In the genomic region with DNA sequence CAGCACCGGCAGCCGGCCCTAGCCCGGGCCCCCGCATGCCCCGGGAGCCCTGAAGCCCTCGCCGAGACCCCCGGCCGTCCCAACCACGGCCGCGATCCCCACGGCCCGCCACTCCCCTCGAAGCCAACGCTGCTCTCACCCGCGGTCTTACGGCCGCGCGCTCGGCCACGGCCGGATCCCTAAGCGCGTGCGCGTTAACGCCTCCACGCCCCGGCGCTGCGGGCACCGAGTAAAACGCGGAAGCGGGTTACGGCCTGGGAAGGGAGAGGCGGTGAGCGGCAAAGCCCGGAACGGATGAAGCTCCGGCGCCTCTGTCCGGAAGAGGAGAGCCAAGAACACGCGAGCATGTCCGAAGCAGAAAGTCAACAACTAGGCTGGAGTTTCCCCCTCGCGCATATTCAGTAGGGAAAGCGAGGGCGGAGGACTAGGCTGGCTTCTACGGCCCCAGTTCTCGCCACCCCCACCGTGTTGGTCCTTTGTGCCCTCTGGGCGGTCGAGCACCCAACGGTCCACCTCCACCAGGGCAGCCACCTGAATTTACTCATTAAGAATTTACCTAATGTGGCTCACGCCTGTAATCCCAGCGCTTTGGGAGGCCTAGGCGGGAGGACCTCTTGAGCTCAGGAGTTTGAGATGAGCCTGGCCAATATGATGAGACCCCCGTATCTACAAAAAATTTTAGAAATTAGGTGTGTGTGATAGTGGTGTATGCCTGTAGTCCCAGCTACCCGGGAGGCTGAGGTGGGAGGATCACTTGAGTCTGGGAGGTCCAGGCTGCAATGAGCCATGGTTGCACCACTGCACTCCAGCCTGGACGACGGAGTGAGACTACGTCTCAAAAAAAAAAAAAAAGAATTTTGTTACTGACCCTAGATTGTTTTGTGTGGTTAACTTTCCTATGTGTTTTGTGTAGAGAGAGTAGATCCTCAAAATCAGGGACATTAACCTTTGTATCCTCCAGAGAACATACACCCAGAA, we compare ENCODE assay signal across 1 cellular context.
TF ChIP-seq lines count a peak whose summit lies in the region.

A gene (minus strand): TSS at position 169 of the 978 bp plus-strand sequence. CDS start 1,177 bp downstream, outside the sequence.

TF ChIP-seq in HepG2, 621 proteins besides CTCF, POLR2A, EP300 and RAD21 (continued from another document and continues in another):
- TF ChIP-seq PRPF4 (IDR thresholded peaks at IDR 0.05; ENCODE audit: low read depth, low read length, poor library complexity, severe bottlenecking), result peak; percentile 76
- TF ChIP-seq ZNF260 (CRISPR knock-in tag; IDR thresholded peaks at IDR 0.05; ENCODE audit: borderline replicate concordance, low read depth), result 0 out of 2 replicates have a peak, but pooled peaks have one; percentile 31
- TF ChIP-seq ZNF335 (CRISPR knock-in tag; IDR thresholded peaks at IDR 0.05), result peak; percentile 94
- TF ChIP-seq RFX1 (IDR thresholded peaks at IDR 0.05), result no peak
- TF ChIP-seq NFATC3 (CRISPR knock-in tag; IDR thresholded peaks at IDR 0.05), result peak; percentile 98; the same call in 1 of the 2 replicates
- 0 out of 2 replicates have a peak, but pooled peaks have one; percentile 84 for TF ChIP-seq HOXA7 (CRISPR knock-in tag; IDR thresholded peaks at IDR 0.05)
- peak; percentile 98 for TF ChIP-seq TOE1 (CRISPR knock-in tag; IDR thresholded peaks at IDR 0.05)
- TF ChIP-seq CC2D1A (CRISPR knock-in tag; IDR thresholded peaks at IDR 0.05), result no peak
- peak; percentile 99 for TF ChIP-seq ZNF614 (CRISPR knock-in tag; IDR thresholded peaks at IDR 0.05; ENCODE audit: borderline replicate concordance)
- TF ChIP-seq, protein P1, sequence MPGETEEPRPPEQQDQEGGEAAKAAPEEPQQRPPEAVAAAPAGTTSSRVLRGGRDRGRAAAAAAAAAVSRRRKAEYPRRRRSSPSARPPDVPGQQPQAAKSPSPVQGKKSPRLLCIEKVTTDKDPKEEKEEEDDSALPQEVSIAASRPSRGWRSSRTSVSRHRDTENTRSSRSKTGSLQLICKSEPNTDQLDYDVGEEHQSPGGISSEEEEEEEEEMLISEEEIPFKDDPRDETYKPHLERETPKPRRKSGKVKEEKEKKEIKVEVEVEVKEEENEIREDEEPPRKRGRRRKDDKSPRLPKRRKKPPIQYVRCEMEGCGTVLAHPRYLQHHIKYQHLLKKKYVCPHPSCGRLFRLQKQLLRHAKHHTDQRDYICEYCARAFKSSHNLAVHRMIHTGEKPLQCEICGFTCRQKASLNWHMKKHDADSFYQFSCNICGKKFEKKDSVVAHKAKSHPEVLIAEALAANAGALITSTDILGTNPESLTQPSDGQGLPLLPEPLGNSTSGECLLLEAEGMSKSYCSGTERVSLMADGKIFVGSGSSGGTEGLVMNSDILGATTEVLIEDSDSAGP (CRISPR knock-in tag; IDR thresholded peaks at IDR 0.05; ENCODE audit: borderline replicate concordance), result peak; percentile 98
- TF ChIP-seq, protein P2, sequence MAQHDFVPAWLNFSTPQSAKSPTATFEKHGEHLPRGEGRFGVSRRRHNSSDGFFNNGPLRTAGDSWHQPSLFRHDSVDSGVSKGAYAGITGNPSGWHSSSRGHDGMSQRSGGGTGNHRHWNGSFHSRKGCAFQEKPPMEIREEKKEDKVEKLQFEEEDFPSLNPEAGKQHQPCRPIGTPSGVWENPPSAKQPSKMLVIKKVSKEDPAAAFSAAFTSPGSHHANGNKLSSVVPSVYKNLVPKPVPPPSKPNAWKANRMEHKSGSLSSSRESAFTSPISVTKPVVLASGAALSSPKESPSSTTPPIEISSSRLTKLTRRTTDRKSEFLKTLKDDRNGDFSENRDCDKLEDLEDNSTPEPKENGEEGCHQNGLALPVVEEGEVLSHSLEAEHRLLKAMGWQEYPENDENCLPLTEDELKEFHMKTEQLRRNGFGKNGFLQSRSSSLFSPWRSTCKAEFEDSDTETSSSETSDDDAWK (CRISPR knock-in tag; IDR thresholded peaks at IDR 0.05), result no peak
- TF ChIP-seq ZNF3 (CRISPR knock-in tag; IDR thresholded peaks at IDR 0.05), result peak; percentile 79
- 0 out of 2 replicates have a peak, but pooled peaks have one; percentile 65 for TF ChIP-seq MTA3 (CRISPR knock-in tag; IDR thresholded peaks at IDR 0.05)
- TF ChIP-seq, protein P3, sequence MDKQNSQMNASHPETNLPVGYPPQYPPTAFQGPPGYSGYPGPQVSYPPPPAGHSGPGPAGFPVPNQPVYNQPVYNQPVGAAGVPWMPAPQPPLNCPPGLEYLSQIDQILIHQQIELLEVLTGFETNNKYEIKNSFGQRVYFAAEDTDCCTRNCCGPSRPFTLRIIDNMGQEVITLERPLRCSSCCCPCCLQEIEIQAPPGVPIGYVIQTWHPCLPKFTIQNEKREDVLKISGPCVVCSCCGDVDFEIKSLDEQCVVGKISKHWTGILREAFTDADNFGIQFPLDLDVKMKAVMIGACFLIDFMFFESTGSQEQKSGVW (CRISPR knock-in tag; IDR thresholded peaks at IDR 0.05; ENCODE audit: borderline replicate concordance), result no peak
- TF ChIP-seq, protein P4, sequence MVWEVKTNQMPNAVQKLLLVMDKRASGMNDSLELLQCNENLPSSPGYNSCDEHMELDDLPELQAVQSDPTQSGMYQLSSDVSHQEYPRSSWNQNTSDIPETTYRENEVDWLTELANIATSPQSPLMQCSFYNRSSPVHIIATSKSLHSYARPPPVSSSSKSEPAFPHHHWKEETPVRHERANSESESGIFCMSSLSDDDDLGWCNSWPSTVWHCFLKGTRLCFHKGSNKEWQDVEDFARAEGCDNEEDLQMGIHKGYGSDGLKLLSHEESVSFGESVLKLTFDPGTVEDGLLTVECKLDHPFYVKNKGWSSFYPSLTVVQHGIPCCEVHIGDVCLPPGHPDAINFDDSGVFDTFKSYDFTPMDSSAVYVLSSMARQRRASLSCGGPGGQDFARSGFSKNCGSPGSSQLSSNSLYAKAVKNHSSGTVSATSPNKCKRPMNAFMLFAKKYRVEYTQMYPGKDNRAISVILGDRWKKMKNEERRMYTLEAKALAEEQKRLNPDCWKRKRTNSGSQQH (CRISPR knock-in tag; IDR thresholded peaks at IDR 0.05; ENCODE audit: low read depth), result 0 out of 2 replicates have a peak, but pooled peaks have one; percentile 72
- peak; percentile 97 for TF ChIP-seq SPEN (CRISPR knock-in tag; IDR thresholded peaks at IDR 0.05; ENCODE audit: low read depth)
- TF ChIP-seq, protein P5, sequence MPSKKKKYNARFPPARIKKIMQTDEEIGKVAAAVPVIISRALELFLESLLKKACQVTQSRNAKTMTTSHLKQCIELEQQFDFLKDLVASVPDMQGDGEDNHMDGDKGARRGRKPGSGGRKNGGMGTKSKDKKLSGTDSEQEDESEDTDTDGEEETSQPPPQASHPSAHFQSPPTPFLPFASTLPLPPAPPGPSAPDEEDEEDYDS (CRISPR knock-in tag; IDR thresholded peaks at IDR 0.05), result peak; percentile 88
- TF ChIP-seq ZNF136 (CRISPR knock-in tag; IDR thresholded peaks at IDR 0.05; ENCODE audit: low read depth), result peak; percentile 99
- peak; percentile 97 for TF ChIP-seq ELF1 (CRISPR knock-in tag; IDR thresholded peaks at IDR 0.05)
- TF ChIP-seq ZNF616 (CRISPR knock-in tag; IDR thresholded peaks at IDR 0.05; ENCODE audit: low read depth), result peak; percentile 70; the same call in 1 of the 2 replicates
- no peak for TF ChIP-seq CAMTA2 (CRISPR knock-in tag; IDR thresholded peaks at IDR 0.05; ENCODE audit: borderline replicate concordance)
- no peak for TF ChIP-seq ZNF530 (CRISPR knock-in tag; IDR thresholded peaks at IDR 0.05; ENCODE audit: low read depth)
- TF ChIP-seq HCFC1 (IDR thresholded peaks at IDR 0.05; ENCODE audit: low read depth, low read length), result peak; percentile 70
- no peak for TF ChIP-seq MLLT10 (CRISPR knock-in tag; IDR thresholded peaks at IDR 0.05)
- TF ChIP-seq ZNF24 (IDR thresholded peaks at IDR 0.05), result peak; percentile 84
- TF ChIP-seq, protein P6, sequence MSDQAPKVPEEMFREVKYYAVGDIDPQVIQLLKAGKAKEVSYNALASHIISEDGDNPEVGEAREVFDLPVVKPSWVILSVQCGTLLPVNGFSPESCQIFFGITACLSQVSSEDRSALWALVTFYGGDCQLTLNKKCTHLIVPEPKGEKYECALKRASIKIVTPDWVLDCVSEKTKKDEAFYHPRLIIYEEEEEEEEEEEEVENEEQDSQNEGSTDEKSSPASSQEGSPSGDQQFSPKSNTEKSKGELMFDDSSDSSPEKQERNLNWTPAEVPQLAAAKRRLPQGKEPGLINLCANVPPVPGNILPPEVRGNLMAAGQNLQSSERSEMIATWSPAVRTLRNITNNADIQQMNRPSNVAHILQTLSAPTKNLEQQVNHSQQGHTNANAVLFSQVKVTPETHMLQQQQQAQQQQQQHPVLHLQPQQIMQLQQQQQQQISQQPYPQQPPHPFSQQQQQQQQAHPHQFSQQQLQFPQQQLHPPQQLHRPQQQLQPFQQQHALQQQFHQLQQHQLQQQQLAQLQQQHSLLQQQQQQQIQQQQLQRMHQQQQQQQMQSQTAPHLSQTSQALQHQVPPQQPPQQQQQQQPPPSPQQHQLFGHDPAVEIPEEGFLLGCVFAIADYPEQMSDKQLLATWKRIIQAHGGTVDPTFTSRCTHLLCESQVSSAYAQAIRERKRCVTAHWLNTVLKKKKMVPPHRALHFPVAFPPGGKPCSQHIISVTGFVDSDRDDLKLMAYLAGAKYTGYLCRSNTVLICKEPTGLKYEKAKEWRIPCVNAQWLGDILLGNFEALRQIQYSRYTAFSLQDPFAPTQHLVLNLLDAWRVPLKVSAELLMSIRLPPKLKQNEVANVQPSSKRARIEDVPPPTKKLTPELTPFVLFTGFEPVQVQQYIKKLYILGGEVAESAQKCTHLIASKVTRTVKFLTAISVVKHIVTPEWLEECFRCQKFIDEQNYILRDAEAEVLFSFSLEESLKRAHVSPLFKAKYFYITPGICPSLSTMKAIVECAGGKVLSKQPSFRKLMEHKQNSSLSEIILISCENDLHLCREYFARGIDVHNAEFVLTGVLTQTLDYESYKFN (CRISPR knock-in tag; conservative IDR thresholded peaks at IDR 0.05), result peak; percentile 80
- TF ChIP-seq HNRNPUL1 (IDR thresholded peaks at IDR 0.05; ENCODE audit: low read depth, low read length), result peak; percentile 88
- TF ChIP-seq, protein P7, sequence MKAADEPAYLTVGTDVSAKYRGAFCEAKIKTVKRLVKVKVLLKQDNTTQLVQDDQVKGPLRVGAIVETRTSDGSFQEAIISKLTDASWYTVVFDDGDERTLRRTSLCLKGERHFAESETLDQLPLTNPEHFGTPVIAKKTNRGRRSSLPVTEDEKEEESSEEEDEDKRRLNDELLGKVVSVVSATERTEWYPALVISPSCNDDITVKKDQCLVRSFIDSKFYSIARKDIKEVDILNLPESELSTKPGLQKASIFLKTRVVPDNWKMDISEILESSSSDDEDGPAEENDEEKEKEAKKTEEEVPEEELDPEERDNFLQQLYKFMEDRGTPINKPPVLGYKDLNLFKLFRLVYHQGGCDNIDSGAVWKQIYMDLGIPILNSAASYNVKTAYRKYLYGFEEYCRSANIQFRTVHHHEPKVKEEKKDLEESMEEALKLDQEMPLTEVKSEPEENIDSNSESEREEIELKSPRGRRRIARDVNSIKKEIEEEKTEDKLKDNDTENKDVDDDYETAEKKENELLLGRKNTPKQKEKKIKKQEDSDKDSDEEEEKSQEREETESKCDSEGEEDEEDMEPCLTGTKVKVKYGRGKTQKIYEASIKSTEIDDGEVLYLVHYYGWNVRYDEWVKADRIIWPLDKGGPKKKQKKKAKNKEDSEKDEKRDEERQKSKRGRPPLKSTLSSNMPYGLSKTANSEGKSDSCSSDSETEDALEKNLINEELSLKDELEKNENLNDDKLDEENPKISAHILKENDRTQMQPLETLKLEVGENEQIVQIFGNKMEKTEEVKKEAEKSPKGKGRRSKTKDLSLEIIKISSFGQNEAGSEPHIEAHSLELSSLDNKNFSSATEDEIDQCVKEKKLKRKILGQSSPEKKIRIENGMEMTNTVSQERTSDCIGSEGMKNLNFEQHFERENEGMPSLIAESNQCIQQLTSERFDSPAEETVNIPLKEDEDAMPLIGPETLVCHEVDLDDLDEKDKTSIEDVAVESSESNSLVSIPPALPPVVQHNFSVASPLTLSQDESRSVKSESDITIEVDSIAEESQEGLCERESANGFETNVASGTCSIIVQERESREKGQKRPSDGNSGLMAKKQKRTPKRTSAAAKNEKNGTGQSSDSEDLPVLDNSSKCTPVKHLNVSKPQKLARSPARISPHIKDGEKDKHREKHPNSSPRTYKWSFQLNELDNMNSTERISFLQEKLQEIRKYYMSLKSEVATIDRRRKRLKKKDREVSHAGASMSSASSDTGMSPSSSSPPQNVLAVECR (CRISPR knock-in tag; IDR thresholded peaks at IDR 0.05; ENCODE audit: borderline replicate concordance), result peak; percentile 88; the same call in 1 of the 2 replicates
- TF ChIP-seq ZNF891 (CRISPR knock-in tag; IDR thresholded peaks at IDR 0.05), result peak; percentile 74
- TF ChIP-seq, protein P8, sequence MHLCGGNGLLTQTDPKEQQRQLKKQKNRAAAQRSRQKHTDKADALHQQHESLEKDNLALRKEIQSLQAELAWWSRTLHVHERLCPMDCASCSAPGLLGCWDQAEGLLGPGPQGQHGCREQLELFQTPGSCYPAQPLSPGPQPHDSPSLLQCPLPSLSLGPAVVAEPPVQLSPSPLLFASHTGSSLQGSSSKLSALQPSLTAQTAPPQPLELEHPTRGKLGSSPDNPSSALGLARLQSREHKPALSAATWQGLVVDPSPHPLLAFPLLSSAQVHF (CRISPR knock-in tag; IDR thresholded peaks at IDR 0.05), result peak; percentile 95
- peak; percentile 86 for TF ChIP-seq ZNF768 (CRISPR knock-in tag; IDR thresholded peaks at IDR 0.05)
- TF ChIP-seq, protein P9, sequence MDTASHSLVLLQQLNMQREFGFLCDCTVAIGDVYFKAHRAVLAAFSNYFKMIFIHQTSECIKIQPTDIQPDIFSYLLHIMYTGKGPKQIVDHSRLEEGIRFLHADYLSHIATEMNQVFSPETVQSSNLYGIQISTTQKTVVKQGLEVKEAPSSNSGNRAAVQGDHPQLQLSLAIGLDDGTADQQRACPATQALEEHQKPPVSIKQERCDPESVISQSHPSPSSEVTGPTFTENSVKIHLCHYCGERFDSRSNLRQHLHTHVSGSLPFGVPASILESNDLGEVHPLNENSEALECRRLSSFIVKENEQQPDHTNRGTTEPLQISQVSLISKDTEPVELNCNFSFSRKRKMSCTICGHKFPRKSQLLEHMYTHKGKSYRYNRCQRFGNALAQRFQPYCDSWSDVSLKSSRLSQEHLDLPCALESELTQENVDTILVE (CRISPR knock-in tag; IDR thresholded peaks at IDR 0.05), result peak; percentile 97
- peak; percentile 75 for TF ChIP-seq ZNF263 (CRISPR knock-in tag; IDR thresholded peaks at IDR 0.05)
- peak; percentile 99 for TF ChIP-seq ZMYM3 (CRISPR knock-in tag; IDR thresholded peaks at IDR 0.05)
- TF ChIP-seq GABPA (IDR thresholded peaks at IDR 0.05; ENCODE audit: low read depth, low read length), result no peak
- TF ChIP-seq GABPA (CRISPR knock-in tag; IDR thresholded peaks at IDR 0.05; ENCODE audit: low read depth), result peak; percentile 80
- no peak for TF ChIP-seq ZNF432 (CRISPR knock-in tag; IDR thresholded peaks at IDR 0.05; ENCODE audit: borderline replicate concordance)
- TF ChIP-seq NFKBIZ (CRISPR knock-in tag; IDR thresholded peaks at IDR 0.05), result peak; percentile 97
- peak; percentile 68 for TF ChIP-seq JUN (CRISPR knock-in tag; IDR thresholded peaks at IDR 0.05)
- TF ChIP-seq NR2F6 (IDR thresholded peaks at IDR 0.05), result no peak; the same call in 1 of the 2 replicates
- TF ChIP-seq NR2F6 (CRISPR knock-in tag; IDR thresholded peaks at IDR 0.05), result peak; percentile 86; the same call in 1 of the 2 replicates
- peak; percentile 95 for TF ChIP-seq HMG20B (CRISPR knock-in tag; conservative IDR thresholded peaks at IDR 0.05)
- no peak; the same call in 1 of the 2 replicates for TF ChIP-seq ZNF296 (CRISPR knock-in tag; conservative IDR thresholded peaks at IDR 0.05)
- no peak for TF ChIP-seq ZNF549 (CRISPR knock-in tag; IDR thresholded peaks at IDR 0.05)
- no peak; the same call in 1 of the 2 replicates for TF ChIP-seq FOXC1 (CRISPR knock-in tag; IDR thresholded peaks at IDR 0.05; ENCODE audit: borderline replicate concordance)
- peak; percentile 99 for TF ChIP-seq SNAPC2 (CRISPR knock-in tag; IDR thresholded peaks at IDR 0.05)
